ENCODE assay signal across 13 cellular contexts in the genomic region with DNA sequence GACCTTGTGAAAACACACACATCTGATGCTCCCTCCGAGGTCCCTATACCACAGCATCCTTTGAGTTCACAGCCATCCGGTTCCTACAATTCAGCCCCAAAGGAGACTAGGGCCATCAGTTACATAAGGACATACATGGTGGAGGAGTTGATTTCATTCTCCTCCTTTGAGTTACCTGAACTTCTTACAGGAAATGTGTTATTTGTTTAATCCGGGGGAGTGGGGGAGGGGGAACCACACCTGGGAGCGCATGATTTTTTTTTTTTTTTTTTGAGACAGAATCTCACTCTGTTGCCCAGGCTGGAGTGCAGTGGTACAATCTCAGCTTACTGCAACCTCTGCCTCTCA. TPM values are rescaled to one million over a fixed set of nuclear protein-coding genes. Genes with fewer than 3 reads are reported as not detected.
DNase-seq lines count a peak whose midpoint lies in the region; ATAC-seq and TF ChIP-seq lines count a peak whose summit lies in the region.
"Had no signal": no experiment of that assay in that cellular context is flagged by ENCODE, and none has a peak within 500 bp of the region (broad histone marks: within the 10 kb centered on the region; RNA-seq: fewer than 3 reads in every experiment).

No MANE protein-coding gene starts in this region.

- H3K27ac Mint-ChIP-seq in immature natural killer cell, result peak overlapping the region; percentile 52 to 94 (median 79)

- H3K27me3 ChIP-seq in tibial nerve, result no peaks in the 10 kb centered on the region
- H3K27me3 ChIP-seq in adrenal gland, result no peaks in the 10 kb centered on the region
- H3K27me3 ChIP-seq: colonic mucosa, sigmoid colon had no signal

- peak overlapping the region; percentile 39 to 81 (median 57) for H3K4me3 Mint-ChIP-seq in immature natural killer cell

- ATAC-seq in GM18511 (IDR thresholded peaks at IDR 0.05; ENCODE audit: unreplicated experiment), result peak; percentile 13
- ATAC-seq in GM21529 (IDR thresholded peaks at IDR 0.05; ENCODE audit: unreplicated experiment), result peak; percentile 17
- peak; percentile 9 for ATAC-seq in HG03469 (IDR thresholded peaks at IDR 0.05; ENCODE audit: unreplicated experiment)

- TF ChIP-seq CTCF in tibial nerve (IDR thresholded peaks at IDR 0.05), result no peak
- no peak for TF ChIP-seq CTCF in adrenal gland (IDR thresholded peaks at IDR 0.05)

- peaks cover 0 to 19% (median 11%) of the 10 kb centered on the region in 3 donors for H3K36me3 Mint-ChIP-seq in immature natural killer cell

- H3K9me3 ChIP-seq in tibial nerve (no peaks in the 10 kb centered on the region), adrenal gland (replicated peaks in 1 of 3) (no peaks in the 10 kb centered on the region)
- H3K9me3 ChIP-seq: colonic mucosa, sigmoid colon, SJCRH30 had no signal

- no peak overlapping the region for H3K4me3 ChIP-seq in tibial nerve
- H3K4me3 ChIP-seq in adrenal gland, result no peak overlapping the region
- H3K4me3 ChIP-seq: colonic mucosa, sigmoid colon, SJCRH30 had no signal

- H3K9me3 Mint-ChIP-seq in immature natural killer cell, result no peaks in the 10 kb centered on the region

- H3K4me1 ChIP-seq in tibial nerve, result peaks cover 0 to 48% (median 11%) of the 10 kb centered on the region in 4 donors
- peaks cover 7 to 22% of the 10 kb centered on the region in 2 donors for H3K4me1 ChIP-seq in adrenal gland (replicated peaks in 1 of 2)
- H3K4me1 ChIP-seq: colonic mucosa, sigmoid colon, SJCRH30 had no signal

- peaks cover 95 to 99% of the 10 kb centered on the region in 2 donors for H3K4me1 Mint-ChIP-seq in immature natural killer cell

- H3K36me3 ChIP-seq in tibial nerve (no peaks in the 10 kb centered on the region), adrenal gland (replicated peaks in 1 of 2) (no peaks in the 10 kb centered on the region)
- H3K36me3 ChIP-seq: colonic mucosa, sigmoid colon, SJCRH30 had no signal

- no peak for TF ChIP-seq EP300 in tibial nerve (IDR thresholded peaks at IDR 0.05)

- intact Hi-C loops in adrenal gland (cut with DNase I), result no loop called here

- TF ChIP-seq POLR2A in tibial nerve (IDR thresholded peaks at IDR 0.05), result no peak
- TF ChIP-seq POLR2A in adrenal gland (IDR thresholded peaks at IDR 0.05), result no peak

- peaks cover 4 to 20% (median 6%) of the 10 kb centered on the region in 3 donors for H3K27me3 Mint-ChIP-seq in immature natural killer cell (ENCODE audit: low read depth in 3 of 3)

- H3K27ac ChIP-seq in tibial nerve (peak overlapping the region in 1 of 4 donors; percentile 66), adrenal gland (no peak overlapping the region)
- H3K27ac ChIP-seq: colonic mucosa, sigmoid colon, SJCRH30 had no signal

- DNase-seq in immature natural killer cell, result no peak
- no peak for DNase-seq in SIG-M5 treated with dmso at 0.1 percent for 504 hours (lab: John Stamatoyannopoulos, UW; ENCODE audit: unreplicated experiment)
- DNase-seq in tibial nerve (ENCODE audit: low spot score in 2 of 2), result no peak
- no peak for DNase-seq in GDM1 (lab: John Stamatoyannopoulos, UW)
- DNase-seq in adrenal gland, result no peak
- DNase-seq: colonic mucosa, mammary epithelial cell, NCI-H2081 treated with DMSO at 0.1 percent for 48 hours, SJCRH30 had no signal

- WGBS in tibial nerve, 2 donors, result 82 to 93% methylated on average over 4 of the region's 4 CpGs
- WGBS in adrenal gland, 4 donors, result 82 to 90% (median 88%) methylated on average over 4 of the region's 4 CpGs

RNA-seq across cellular contexts. Expression of a gene that starts 30.7 kb away (rescaled TPM):
- polyA plus RNA-seq in immature natural killer cell, result 10 to 100 TPM; 45.8 to 80.6 (median 47.0) TPM
- total RNA-seq in tibial nerve, result 10 to 100 TPM; 13.4 to 27.3 (median 24.8) TPM
- 10 to 100 TPM; 21.0 to 57.0 (median 27.5) TPM for total RNA-seq in adrenal gland
- polyA plus RNA-seq in adrenal gland, result 10 to 100 TPM; 11.5 to 19.6 (median 19.1) TPM
- total RNA-seq: SJCRH30 had no signal
